In genomic region chr2:157875720-157876065, GRCh38 we compare ENCODE assay signal across 8 cellular contexts. TPM values are rescaled to one million over a fixed set of nuclear protein-coding genes. Genes with fewer than 3 reads are reported as not detected.
DNase-seq lines count a peak whose midpoint lies in the region; ATAC-seq and TF ChIP-seq lines count a peak whose summit lies in the region.

No MANE protein-coding gene starts in this region.

- peak overlapping the region; percentile 92 to 100 (median 96) for H3K27ac ChIP-seq in heart left ventricle

- ATAC-seq in GM18502 (IDR thresholded peaks at IDR 0.05; ENCODE audit: poor library complexity, unreplicated experiment) = peak; percentile 46
- ATAC-seq in heart left ventricle = peak; percentile 11 to 62 (median 40)
- ATAC-seq in sciatic nerve = peak; percentile 17
- no peak for ATAC-seq in GM18870 (IDR thresholded peaks at IDR 0.05; ENCODE audit: unreplicated experiment)

- H3K27me3 ChIP-seq in HAP-1 (ENCODE audit: low read depth) (no peaks in the 10 kb centered on the region), heart left ventricle (no peaks in the 10 kb centered on the region)

- in situ Hi-C loops in HAP-1 (cut with MboI; ENCODE audit: low sequenced_read_pairs) = no loop called here

- peak in 1 of 2 experiments; percentile 13 for DNase-seq in HAP-1 (ENCODE audit: low spot score in 2 of 2)
- DNase-seq in M059J (ENCODE audit: low read depth) = peak; percentile 20
- DNase-seq in activated naive CD4-positive, alpha-beta T cell (lab: John Stamatoyannopoulos, UW) = peak; percentile 18 to 71 (median 42)
- DNase-seq in heart left ventricle = peak in 3 of 5 donors; percentile 60 to 85 (median 67)
- DNase-seq in sciatic nerve (ENCODE audit: low spot score) = peak; percentile 71
- no peak for DNase-seq in retina

- 1 to 2% (median 1%) methylated on average over 17 to 49 of the region's 49 CpGs for WGBS in heart left ventricle, 4 donors

- H3K36me3 ChIP-seq in HAP-1 (replicated peaks) (no peaks in the 10 kb centered on the region), heart left ventricle (no peaks in the 10 kb centered on the region)

- H3K9me3 ChIP-seq in HAP-1 = no peaks in the 10 kb centered on the region
- H3K9me3 ChIP-seq in heart left ventricle = no peaks in the 10 kb centered on the region

- TF ChIP-seq CTCF in heart left ventricle (IDR thresholded peaks at IDR 0.05) = no peak

- intact Hi-C loops in heart left ventricle (cut with DNase I) = loop anchor here (1.0 to 10.0 kb wide), 13 partner anchors 33 to 579 kb away; partner anchors contain the start of genes CCDC148 (in 1 of the 10) and PKP4 (in 1 of the 10)
- intact Hi-C loops in sciatic nerve (cut with DNase I) = no loop called here

- no peak for TF ChIP-seq POLR2A in heart left ventricle (IDR thresholded peaks at IDR 0.05)

- H3K4me3 ChIP-seq in HAP-1 (peak overlapping the region; percentile 63), heart left ventricle (peak overlapping the region; percentile 46 to 97 (median 86))

- H3K4me1 ChIP-seq in HAP-1 (no peaks in the 10 kb centered on the region; the same call in 1 of the 2 replicates), heart left ventricle (peaks cover 0 to 50% (median 25%) of the 10 kb centered on the region in 12 donors)

RNA-seq across cellular contexts. Expression of gene ACVR1, which starts 0.4 kb away (rescaled TPM):
- total RNA-seq in M059J (2014; rRNA removed; shearing (Covaris generic)) = 6.4 and 19.2 TPM in 2 replicates
- total RNA-seq in heart left ventricle = 10 to 100 TPM; 15.3 to 37.6 (median 23.9) TPM
- 10 to 100 TPM in 1 of 2 donors, 1 to 10 TPM in 1; 5.6 to 26.3 TPM for polyA plus RNA-seq in heart left ventricle
- total RNA-seq in sciatic nerve = 35.5 TPM
